30 cellular contexts compared by ENCODE assay signal in the genomic region with DNA sequence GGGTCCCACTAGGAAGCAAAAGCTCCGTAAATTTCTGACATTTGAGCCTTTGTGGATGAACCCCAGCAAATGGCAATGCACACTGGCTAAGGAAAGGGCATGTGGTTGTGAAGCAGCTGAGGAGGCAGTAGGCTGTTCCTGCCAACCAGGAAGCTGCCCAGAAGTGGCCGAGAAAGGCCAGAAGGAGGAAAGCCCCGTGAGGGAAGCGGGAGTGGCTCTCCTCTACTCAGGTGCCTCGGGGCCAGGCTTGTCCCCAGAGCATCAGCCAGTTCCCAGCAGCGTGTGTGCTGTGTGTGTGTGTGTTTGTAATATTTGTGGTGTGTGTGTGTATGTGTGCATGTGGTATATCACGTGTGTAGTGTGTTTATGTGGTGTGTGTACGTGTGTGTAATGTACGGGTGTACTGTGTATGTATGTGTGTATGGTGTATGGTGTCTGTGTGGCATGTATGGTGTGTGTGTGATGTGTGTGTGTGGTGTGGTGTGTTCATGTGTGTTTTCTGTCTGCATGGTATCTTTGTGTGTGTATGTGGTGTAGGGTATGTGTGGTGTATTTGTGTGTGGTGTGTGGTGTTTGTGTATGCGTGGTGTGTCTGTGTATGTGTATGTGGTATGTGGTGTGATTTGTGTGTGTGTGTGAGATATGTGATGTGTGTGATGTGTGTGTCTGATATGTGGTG.
"Had no signal": no experiment of that assay in that cellular context is flagged by ENCODE, and none has a peak within 500 bp of the region (broad histone marks: within the 10 kb centered on the region; RNA-seq: fewer than 3 reads in every experiment).

No MANE protein-coding gene starts in this region.

- H3K27ac ChIP-seq: adrenal gland, Peyer's patch, RWPE1, SJCRH30, WERI-Rb-1 had no signal

- H3K4me3 ChIP-seq: adrenal gland, MG63, Peyer's patch, SJCRH30 had no signal

- H3K4me1 Mint-ChIP-seq: activated CD4-positive, alpha-beta memory T cell treated with anti-CD3 and anti-CD28 coated beads, Interleukin-2, amount 10 ng/mL, durations not matched to agents 7 days and 5 days; activated CD4-positive, alpha-beta T cell treated with anti-CD3 and anti-CD28 coated beads for 36 hours; activated naive CD8-positive, alpha-beta T cell treated with anti-CD3 and anti-CD28 coated beads, Interleukin-2, amount 10 ng/mL, durations not matched to agents 7 days and 5 days; activated T-helper 17 cell treated with anti-CD3 and anti-CD28 coated beads, Interleukin-2, amount 50 U/mL, for 72 hours had no signal

- H3K4me3 Mint-ChIP-seq: activated CD4-positive, alpha-beta memory T cell treated with anti-CD3 and anti-CD28 coated beads, Interleukin-2, amount 10 ng/mL, durations not matched to agents 7 days and 5 days; activated CD4-positive, alpha-beta T cell treated with anti-CD3 and anti-CD28 coated beads for 36 hours; activated naive CD8-positive, alpha-beta T cell treated with anti-CD3 and anti-CD28 coated beads, Interleukin-2, amount 10 ng/mL, durations not matched to agents 7 days and 5 days; activated T-helper 17 cell treated with anti-CD3 and anti-CD28 coated beads, Interleukin-2, amount 50 U/mL, for 72 hours had no signal

- H3K4me2 ChIP-seq: SK-N-SH had no signal

- H3K9me3 Mint-ChIP-seq: activated CD4-positive, alpha-beta memory T cell treated with anti-CD3 and anti-CD28 coated beads, Interleukin-2, amount 10 ng/mL, durations not matched to agents 7 days and 5 days; activated naive CD8-positive, alpha-beta T cell treated with anti-CD3 and anti-CD28 coated beads, Interleukin-2, amount 10 ng/mL, durations not matched to agents 7 days and 5 days; activated T-helper 17 cell treated with anti-CD3 and anti-CD28 coated beads, Interleukin-2, amount 50 U/mL, for 72 hours had no signal

- H3K9me3 ChIP-seq: adrenal gland, MG63, Peyer's patch, SJCRH30, SK-N-SH had no signal

- H3K36me3 ChIP-seq: adrenal gland, MG63, Peyer's patch, SJCRH30, WERI-Rb-1 had no signal

- H3K9ac ChIP-seq: SK-N-SH had no signal

- H3K27ac Mint-ChIP-seq: activated CD4-positive, alpha-beta memory T cell treated with anti-CD3 and anti-CD28 coated beads, Interleukin-2, amount 10 ng/mL, durations not matched to agents 7 days and 5 days; activated CD4-positive, alpha-beta T cell treated with anti-CD3 and anti-CD28 coated beads for 36 hours; activated naive CD8-positive, alpha-beta T cell treated with anti-CD3 and anti-CD28 coated beads, Interleukin-2, amount 10 ng/mL, durations not matched to agents 7 days and 5 days; activated T-helper 17 cell treated with anti-CD3 and anti-CD28 coated beads, Interleukin-2, amount 50 U/mL, for 72 hours had no signal

- H3K27me3 Mint-ChIP-seq: activated CD4-positive, alpha-beta memory T cell treated with anti-CD3 and anti-CD28 coated beads, Interleukin-2, amount 10 ng/mL, durations not matched to agents 7 days and 5 days; activated naive CD8-positive, alpha-beta T cell treated with anti-CD3 and anti-CD28 coated beads, Interleukin-2, amount 10 ng/mL, durations not matched to agents 7 days and 5 days; activated T-helper 17 cell treated with anti-CD3 and anti-CD28 coated beads, Interleukin-2, amount 50 U/mL, for 72 hours had no signal

- ATAC-seq: activated CD4-positive, alpha-beta T cell treated with anti-CD3 and anti-CD28 coated beads for 36 hours; activated T-helper 17 cell treated with anti-CD3 and anti-CD28 coated beads, Interleukin-2, amount 50 U/mL, for 72 hours had no signal

- H3K4me1 ChIP-seq: adrenal gland, Peyer's patch, SJCRH30 had no signal

- H3K27me3 ChIP-seq: adrenal gland, MG63, Peyer's patch had no signal

- H3K36me3 Mint-ChIP-seq: activated naive CD8-positive, alpha-beta T cell treated with anti-CD3 and anti-CD28 coated beads, Interleukin-2, amount 10 ng/mL, durations not matched to agents 7 days and 5 days had no signal

- DNase-seq: activated CD4-positive, alpha-beta memory T cell treated with anti-CD3 and anti-CD28 coated beads, Interleukin-2, amount 10 ng/mL, durations not matched to agents 7 days and 5 days; activated CD4-positive, alpha-beta T cell treated with anti-CD3 and anti-CD28 coated beads for 36 hours; activated CD4-positive, alpha-beta T cell treated with anti-CD3 and anti-CD28 coated beads, Interleukin-2, amount 50 U/mL, for 1 hour; activated gamma-delta T cell treated with Interleukin-2 at 50 U/mL for 16 hours; activated naive CD4-positive, alpha-beta T cell treated with anti-CD3 and anti-CD28 coated beads, Interleukin-2, amount 50 U/mL, for 16 hours; activated naive CD8-positive, alpha-beta T cell treated with anti-CD3 and anti-CD28 coated beads, Interleukin-2, amount 10 ng/mL, durations not matched to agents 7 days and 5 days; activated T-cell treated with anti-CD3 and anti-CD28 coated beads for 4 hours; activated T-cell treated with anti-CD3 and anti-CD28 coated beads, Interleukin-2, amount 50 U/mL, for 48 hours; adrenal gland; anterior cingulate cortex; MG63; MV-4-11; NCI-H1092 treated with DMSO at 0.1 percent for 48 hours; NCI-H1417 treated with DMSO at 0.1 percent for 48 hours; NCI-H1694; NCI-H2029; NCI-H2107; NCI-H2171 treated with DMSO at 0.1 percent for 48 hours; NCI-H226; NCI-H526; NCI-H774; NK-92 treated with Interleukin-12 subunit alpha and Interleukin-12 subunit beta, amount 100 ng/mL, for 24 hours; Peyer's patch; Right ventricle myocardium superior; SJCRH30; SK-N-SH; T-helper 1 cell; WERI-Rb-1 had no signal
